In genomic region chr16:28063611-28064061, GRCh38 we compare ENCODE assay signal across 1 cellular context.
TF ChIP-seq lines count a peak whose summit lies in the region.

GSG1L (minus strand) TSS chr16:28063714; CDS start chr16:28063424, 290 bp downstream.

TF ChIP-seq in HepG2, 621 proteins besides CTCF, POLR2A, EP300 and RAD21:
- TF ChIP-seq NFKB2 (CRISPR knock-in tag; IDR thresholded peaks at IDR 0.05; ENCODE audit: borderline replicate concordance) (no peak), ZNF800 (CRISPR knock-in tag; IDR thresholded peaks at IDR 0.05) (0 out of 2 replicates have a peak, but pooled peaks have one; percentile 55), MTF2 (CRISPR knock-in tag; IDR thresholded peaks at IDR 0.05; ENCODE audit: borderline replicate concordance) (0 out of 2 replicates have a peak, but pooled peaks have one; percentile 26), STAG1 (CRISPR knock-in tag; IDR thresholded peaks at IDR 0.05) (no peak), ZNF142 (CRISPR knock-in tag; IDR thresholded peaks at IDR 0.05) (peak; percentile 53; the same call in 1 of the 2 replicates), ZNF569 (CRISPR knock-in tag; IDR thresholded peaks at IDR 0.05; ENCODE audit: borderline replicate concordance) (no peak), ZMYM4 (CRISPR knock-in tag; IDR thresholded peaks at IDR 0.05) (no peak), PATZ1 (CRISPR knock-in tag; IDR thresholded peaks at IDR 0.05) (peak; percentile 19; the same call in 1 of the 2 replicates), ELK4 (CRISPR knock-in tag; IDR thresholded peaks at IDR 0.05; ENCODE audit: borderline replicate concordance) (no peak)
TF ChIP-seq in HepG2: peak in this region for 4.
